10 cellular contexts compared by ENCODE assay signal in genomic region chr20:62644044-62644795, GRCh38. TPM values are rescaled to one million over a fixed set of nuclear protein-coding genes. Genes with fewer than 3 reads are reported as not detected.
DNase-seq lines count a peak whose midpoint lies in the region; ATAC-seq and TF ChIP-seq lines count a peak whose summit lies in the region.
"Had no signal": no experiment of that assay in that cellular context is flagged by ENCODE, and none has a peak within 500 bp of the region (broad histone marks: within the 10 kb centered on the region; RNA-seq: fewer than 3 reads in every experiment).

No MANE protein-coding gene starts in this region.

- no peaks in the 10 kb centered on the region for H3K27me3 Mint-ChIP-seq in CD4-positive, alpha-beta T cell
- peaks cover 1% of the 10 kb centered on the region for H3K27me3 Mint-ChIP-seq in activated naive CD8-positive, alpha-beta T cell treated with anti-CD3 and anti-CD28 coated beads, Interleukin-2, amount 50 U/mL, for 24 hours
- H3K27me3 Mint-ChIP-seq in naive B cell = peaks cover 0 to 5% (median under 1%) of the 10 kb centered on the region in 3 donors
- H3K27me3 Mint-ChIP-seq: effector memory CD8-positive, alpha-beta T cell had no signal

- H3K4me3 ChIP-seq in HFF-Myc (replicated peaks; ENCODE audit: low read depth, low read length) = peak overlapping the region; percentile 75

- intact Hi-C loops in CD4-positive, alpha-beta T cell (cut with DNase I, micrococcal nuclease) = loop anchor here in 1 of 2 experiments (5.0 kb wide), 1 partner anchor 628 kb away; the partner anchor contains the start of gene ARFGAP1

- no peaks in the 10 kb centered on the region for H3K27me3 ChIP-seq in CD4-positive, alpha-beta T cell (ENCODE audit: control insufficient read depth, insufficient read depth, low read length)

- TF ChIP-seq CTCF in CD4-positive, alpha-beta T cell (IDR thresholded peaks at IDR 0.05) = no peak
- no peak for TF ChIP-seq CTCF in HFF-Myc (IDR thresholded peaks at IDR 0.05; ENCODE audit: low read depth, low read length, missing control alignments)

- POLR2A ChIA-PET in CD4-positive, alpha-beta T cell (lab: Charles Lee) = interaction anchor here (0.8 to 1.4 kb wide), 3 partner anchors 42 to 150 kb away, joined by 3 to 4 read pairs (median 3); no protein-coding TSS in a partner anchor

- no peaks in the 10 kb centered on the region for H3K9me3 Mint-ChIP-seq in CD4-positive, alpha-beta T cell
- no peaks in the 10 kb centered on the region for H3K9me3 Mint-ChIP-seq in activated naive CD8-positive, alpha-beta T cell treated with anti-CD3 and anti-CD28 coated beads, Interleukin-2, amount 50 U/mL, for 24 hours
- H3K9me3 Mint-ChIP-seq in naive B cell = no peaks in the 10 kb centered on the region
- H3K9me3 Mint-ChIP-seq: effector memory CD8-positive, alpha-beta T cell had no signal

- no peak for DNase-seq in CD4-positive, alpha-beta T cell
- DNase-seq in HFF-Myc (ENCODE audit: extremely low read depth, low read depth) = no peak
- no peak for DNase-seq in activated naive CD8-positive, alpha-beta T cell treated with anti-CD3 and anti-CD28 coated beads, Interleukin-2, amount 50 U/mL, for 24 hours
- no peak for DNase-seq in naive B cell
- no peak for DNase-seq in HuH-7.5 (ENCODE audit: low spot score)
- DNase-seq in GOT3 (lab: John Stamatoyannopoulos, UW) = no peak
- DNase-seq: effector memory CD8-positive, alpha-beta T cell; NCI-H1417 had no signal

- no peaks in the 10 kb centered on the region for H3K4me1 Mint-ChIP-seq in CD4-positive, alpha-beta T cell (ENCODE audit: low read depth)
- H3K4me1 Mint-ChIP-seq in activated naive CD8-positive, alpha-beta T cell treated with anti-CD3 and anti-CD28 coated beads, Interleukin-2, amount 50 U/mL, for 24 hours = peaks cover 29% of the 10 kb centered on the region
- peaks cover 16 to 23% (median 16%) of the 10 kb centered on the region in 3 donors for H3K4me1 Mint-ChIP-seq in naive B cell

- peak overlapping the region; percentile 58 for H3K4me3 Mint-ChIP-seq in CD4-positive, alpha-beta T cell
- H3K4me3 Mint-ChIP-seq in activated naive CD8-positive, alpha-beta T cell treated with anti-CD3 and anti-CD28 coated beads, Interleukin-2, amount 50 U/mL, for 24 hours = peak overlapping the region; percentile 82
- peak overlapping the region in 5 of 8 donors; percentile 53 to 83 (median 71) for H3K4me3 Mint-ChIP-seq in naive B cell

- no peaks in the 10 kb centered on the region for H3K36me3 Mint-ChIP-seq in CD4-positive, alpha-beta T cell (ENCODE audit: low read depth)
- peaks cover 10% of the 10 kb centered on the region for H3K36me3 Mint-ChIP-seq in activated naive CD8-positive, alpha-beta T cell treated with anti-CD3 and anti-CD28 coated beads, Interleukin-2, amount 50 U/mL, for 24 hours (ENCODE audit: low read depth)
- no peaks in the 10 kb centered on the region for H3K36me3 Mint-ChIP-seq in naive B cell

- ATAC-seq in CD4-positive, alpha-beta T cell (ENCODE audit: poor library complexity) = no peak
- no peak for ATAC-seq in activated naive CD8-positive, alpha-beta T cell treated with anti-CD3 and anti-CD28 coated beads, Interleukin-2, amount 50 U/mL, for 24 hours
- ATAC-seq in naive B cell (ENCODE audit: low read depth in 2 of 2) (no peak), GM19467 (IDR thresholded peaks at IDR 0.05; ENCODE audit: unreplicated experiment) (no peak), GM19463 (IDR thresholded peaks at IDR 0.05; ENCODE audit: unreplicated experiment) (no peak)
- ATAC-seq: effector memory CD8-positive, alpha-beta T cell had no signal

- CTCF ChIA-PET in CD4-positive, alpha-beta T cell (lab: Charles Lee) = interaction anchor here (1.3 kb wide), 1 partner anchor 144 kb away, joined by 4 read pairs; no protein-coding TSS in a partner anchor

- no peak overlapping the region for H3K27ac Mint-ChIP-seq in CD4-positive, alpha-beta T cell
- no peak overlapping the region for H3K27ac Mint-ChIP-seq in activated naive CD8-positive, alpha-beta T cell treated with anti-CD3 and anti-CD28 coated beads, Interleukin-2, amount 50 U/mL, for 24 hours
- H3K27ac Mint-ChIP-seq in naive B cell = peak overlapping the region in 1 of 6 donors; percentile 63
- H3K27ac Mint-ChIP-seq: effector memory CD8-positive, alpha-beta T cell had no signal

- no peaks in the 10 kb centered on the region for H3K9me3 ChIP-seq in CD4-positive, alpha-beta T cell (ENCODE audit: control insufficient read depth, low read length)

- H3K27ac ChIP-seq in CD4-positive, alpha-beta T cell (ENCODE audit: low read depth, low read length) = no peak overlapping the region

RNA-seq across cellular contexts. Expression of gene SLCO4A1, which starts 1.9 kb away (rescaled TPM):
- total RNA-seq in CD4-positive, alpha-beta T cell = 1 to 10 TPM; 2.3 to 2.5 TPM
- 1 to 10 TPM in 3 of 6 donors, under 1 TPM in 3; 0.29 to 4.6 (median 0.91) TPM for polyA plus RNA-seq in naive B cell (ENCODE audit: low read depth in 6 of 6)
